Comparison of ENCODE assay signal across 16 cellular contexts in genomic region chr2:39433586-39434195, GRCh38. TPM values are rescaled to one million over a fixed set of nuclear protein-coding genes. Genes with fewer than 3 reads are reported as not detected.
DNase-seq lines count a peak whose midpoint lies in the region; ATAC-seq, FAIRE-seq and TF ChIP-seq lines count a peak whose summit lies in the region.
"Had no signal": no experiment of that assay in that cellular context is flagged by ENCODE, and none has a peak within 500 bp of the region (broad histone marks: within the 10 kb centered on the region; RNA-seq: fewer than 3 reads in every experiment).

No MANE protein-coding gene starts in this region.

- H3K79me2 ChIP-seq in astrocyte (ENCODE audit: insufficient read depth, low read length), result peaks cover 94% of the 10 kb centered on the region

- H3K9me3 Mint-ChIP-seq in astrocyte (ENCODE audit: unreplicated experiment), result no peaks in the 10 kb centered on the region
- H3K9me3 Mint-ChIP-seq in T-helper 2 cell treated with Interferon-gamma antibody and Interleukin-4, amounts not matched to agents 5 μg/mL and 100 μg/mL, for 36 hours, result no peaks in the 10 kb centered on the region
- H3K9me3 Mint-ChIP-seq: stimulated activated naive CD8-positive, alpha-beta T cell treated with anti-CD3 and anti-CD28 coated beads, Interleukin-15, amount 100 ng/mL, for 72 hours had no signal

- no peaks in the 10 kb centered on the region for H3K9me3 ChIP-seq in left ventricle myocardium inferior (replicated peaks)
- no peaks in the 10 kb centered on the region for H3K9me3 ChIP-seq in right atrium auricular region
- H3K9me3 ChIP-seq in astrocyte (ENCODE audit: insufficient read depth, low read depth, low read length), result no peaks in the 10 kb centered on the region
- H3K9me3 ChIP-seq in kidney (ENCODE audit: control insufficient read depth in 1 of 2, low read length in 2 of 2), result no peaks in the 10 kb centered on the region
- H3K9me3 ChIP-seq: MG63, SJSA1 had no signal

- H3K4me2 ChIP-seq in astrocyte (ENCODE audit: low read length), result peak overlapping the region; percentile 4

- no peak overlapping the region for H3K9ac ChIP-seq in astrocyte (ENCODE audit: low read length)
- H3K9ac ChIP-seq in kidney (ENCODE audit: low read length in 2 of 2), result no peak overlapping the region

- ATAC-seq in HG02973 (IDR thresholded peaks at IDR 0.05; ENCODE audit: unreplicated experiment) (no peak), HG02763 (IDR thresholded peaks at IDR 0.05; ENCODE audit: unreplicated experiment) (no peak)
- ATAC-seq: activated CD8-positive, alpha-beta memory T cell treated with anti-CD3 and anti-CD28 coated beads, Interleukin-2, amount 10 ng/mL, durations not matched to agents 7 days and 5 days; stimulated activated naive CD8-positive, alpha-beta T cell treated with anti-CD3 and anti-CD28 coated beads, Interleukin-15, amount 100 ng/mL, for 72 hours had no signal

- H3K27ac Mint-ChIP-seq in astrocyte (ENCODE audit: unreplicated experiment), result no peak overlapping the region
- H3K27ac Mint-ChIP-seq in T-helper 2 cell treated with Interferon-gamma antibody and Interleukin-4, amounts not matched to agents 5 μg/mL and 100 μg/mL, for 36 hours, result no peak overlapping the region
- H3K27ac Mint-ChIP-seq: activated CD8-positive, alpha-beta memory T cell treated with anti-CD3 and anti-CD28 coated beads, Interleukin-2, amount 10 ng/mL, durations not matched to agents 7 days and 5 days; stimulated activated naive CD8-positive, alpha-beta T cell treated with anti-CD3 and anti-CD28 coated beads, Interleukin-15, amount 100 ng/mL, for 72 hours had no signal

- no peaks in the 10 kb centered on the region for H3K36me3 Mint-ChIP-seq in astrocyte (ENCODE audit: low read depth, unreplicated experiment)
- no peaks in the 10 kb centered on the region for H3K36me3 Mint-ChIP-seq in T-helper 2 cell treated with Interferon-gamma antibody and Interleukin-4, amounts not matched to agents 5 μg/mL and 100 μg/mL, for 36 hours (ENCODE audit: low read depth)
- H3K36me3 Mint-ChIP-seq: activated CD8-positive, alpha-beta memory T cell treated with anti-CD3 and anti-CD28 coated beads, Interleukin-2, amount 10 ng/mL, durations not matched to agents 7 days and 5 days had no signal

- peaks cover 68% of the 10 kb centered on the region for H4K20me1 ChIP-seq in astrocyte (ENCODE audit: insufficient read depth, low read length)

- FAIRE-seq in astrocyte (lab: Jason Lieb, UNC), result no peak
- no peak for FAIRE-seq in kidney (lab: Jason Lieb, UNC)
- FAIRE-seq: small intestine had no signal

- H3K4me1 ChIP-seq in left ventricle myocardium inferior, result peaks cover 88% of the 10 kb centered on the region
- H3K4me1 ChIP-seq in right atrium auricular region, result peaks cover 0 to 60% of the 10 kb centered on the region in 2 donors
- H3K4me1 ChIP-seq in astrocyte (ENCODE audit: insufficient read depth, low read length), result peaks cover 24% of the 10 kb centered on the region
- H3K4me1 ChIP-seq in kidney (ENCODE audit: control insufficient read depth in 1 of 2, insufficient read depth in 1 of 2, low read depth in 1 of 2, low read length in 2 of 2), result peaks cover 19 to 28% of the 10 kb centered on the region in 2 donors

- no peak for DNase-seq in left ventricle myocardium inferior
- no peak for DNase-seq in right atrium auricular region (ENCODE audit: low spot score)
- DNase-seq in astrocyte (ENCODE audit: low read depth), result no peak
- DNase-seq in kidney, result no peak
- DNase-seq in T-helper 2 cell treated with Interferon-gamma antibody and Interleukin-4, amounts not matched to agents 5 μg/mL and 100 μg/mL, for 36 hours (ENCODE audit: low spot score), result no peak
- no peak for DNase-seq in COLO668 (lab: John Stamatoyannopoulos, UW; ENCODE audit: unreplicated experiment)
- DNase-seq: activated CD8-positive, alpha-beta memory T cell treated with anti-CD3 and anti-CD28 coated beads, Interleukin-2, amount 10 ng/mL, durations not matched to agents 7 days and 5 days; activated naive CD4-positive, alpha-beta T cell; NCI-H2029 treated with DMSO at 0.1 percent for 48 hours; nucleus accumbens; small intestine; stimulated activated naive CD8-positive, alpha-beta T cell treated with anti-CD3 and anti-CD28 coated beads, Interleukin-15, amount 100 ng/mL, for 72 hours had no signal

- H2AFZ ChIP-seq in astrocyte (ENCODE audit: low read depth, low read length), result no peak overlapping the region

- H3K36me3 ChIP-seq in left ventricle myocardium inferior, result no peaks in the 10 kb centered on the region
- no peaks in the 10 kb centered on the region for H3K36me3 ChIP-seq in right atrium auricular region
- H3K36me3 ChIP-seq in astrocyte (ENCODE audit: insufficient read depth, low read length), result no peaks in the 10 kb centered on the region
- no peaks in the 10 kb centered on the region for H3K36me3 ChIP-seq in kidney (ENCODE audit: control insufficient read depth in 1 of 2, insufficient read depth in 2 of 2, low read length in 2 of 2)

- H3K27ac ChIP-seq in left ventricle myocardium inferior (replicated peaks) (peak overlapping the region; percentile 99), right atrium auricular region (peak overlapping the region in 1 of 2 donors; percentile 98), astrocyte (ENCODE audit: low read depth, low read length) (no peak overlapping the region), kidney (ENCODE audit: low read depth in 2 of 2, low read length in 2 of 2) (no peak overlapping the region)
- H3K27ac ChIP-seq: SJSA1 had no signal

- H3K4me3 ChIP-seq in left ventricle myocardium inferior (peak overlapping the region; percentile 95), right atrium auricular region (no peak overlapping the region), astrocyte (ENCODE audit: insufficient read depth, low read depth, low read length) (no peak overlapping the region), kidney (ENCODE audit: low read length in 2 of 2) (peak overlapping the region; percentile 12 to 32)
- H3K4me3 ChIP-seq: MG63, SJSA1 had no signal

- H3K27me3 Mint-ChIP-seq in astrocyte (ENCODE audit: low read depth, unreplicated experiment), result no peaks in the 10 kb centered on the region
- no peaks in the 10 kb centered on the region for H3K27me3 Mint-ChIP-seq in T-helper 2 cell treated with Interferon-gamma antibody and Interleukin-4, amounts not matched to agents 5 μg/mL and 100 μg/mL, for 36 hours (ENCODE audit: low read depth)
- H3K27me3 Mint-ChIP-seq: activated CD8-positive, alpha-beta memory T cell treated with anti-CD3 and anti-CD28 coated beads, Interleukin-2, amount 10 ng/mL, durations not matched to agents 7 days and 5 days; stimulated activated naive CD8-positive, alpha-beta T cell treated with anti-CD3 and anti-CD28 coated beads, Interleukin-15, amount 100 ng/mL, for 72 hours had no signal

- TF ChIP-seq CTCF in left ventricle myocardium inferior (IDR thresholded peaks at IDR 0.05; ENCODE audit: borderline replicate concordance) (no peak), right atrium auricular region (IDR thresholded peaks at IDR 0.05) (no peak), astrocyte (IDR thresholded peaks at IDR 0.05; ENCODE audit: insufficient read depth, low read depth, low read length) (no peak), kidney (IDR thresholded peaks at IDR 0.05; ENCODE audit: borderline replicate concordance, extremely low read depth, insufficient read depth) (no peak)

- H3K4me3 Mint-ChIP-seq in astrocyte (ENCODE audit: unreplicated experiment), result peak overlapping the region; percentile 95
- H3K4me3 Mint-ChIP-seq in T-helper 2 cell treated with Interferon-gamma antibody and Interleukin-4, amounts not matched to agents 5 μg/mL and 100 μg/mL, for 36 hours, result no peak overlapping the region
- H3K4me3 Mint-ChIP-seq: activated CD8-positive, alpha-beta memory T cell treated with anti-CD3 and anti-CD28 coated beads, Interleukin-2, amount 10 ng/mL, durations not matched to agents 7 days and 5 days; stimulated activated naive CD8-positive, alpha-beta T cell treated with anti-CD3 and anti-CD28 coated beads, Interleukin-15, amount 100 ng/mL, for 72 hours had no signal

- H3K27me3 ChIP-seq in left ventricle myocardium inferior (ENCODE audit: low read depth) (no peaks in the 10 kb centered on the region), right atrium auricular region (no peaks in the 10 kb centered on the region), astrocyte (ENCODE audit: insufficient read depth, low read length) (no peaks in the 10 kb centered on the region)
- H3K27me3 ChIP-seq: MG63, SJSA1 had no signal

- peaks cover 46% of the 10 kb centered on the region for H3K4me1 Mint-ChIP-seq in astrocyte (ENCODE audit: low read depth, unreplicated experiment)
- peaks cover 33% of the 10 kb centered on the region for H3K4me1 Mint-ChIP-seq in T-helper 2 cell treated with Interferon-gamma antibody and Interleukin-4, amounts not matched to agents 5 μg/mL and 100 μg/mL, for 36 hours (ENCODE audit: low read depth)

- intact Hi-C loops in left ventricle myocardium inferior (cut with micrococcal nuclease), result no loop called here
- intact Hi-C loops in kidney (cut with DNase I), result no loop called here

RNA-seq across cellular contexts. Expression of gene MAP4K3, which starts 3.4 kb away (rescaled TPM):
- total RNA-seq in left ventricle myocardium inferior (37.1 TPM), right atrium auricular region (10 to 100 TPM; 26.2 to 28.9 TPM), astrocyte (49.3 and 58.1 TPM in 2 replicates), kidney (39.5 TPM)
- 14.9 TPM for polyA plus RNA-seq in kidney (ENCODE audit: insufficient read depth, low read depth, low replicate concordance)

Comparison
In these comparisons a context has a peak if more than half of its experiments do, and no peak if none do; other contexts are left out.
1. H3K4me3 ChIP-seq: peak in left ventricle myocardium inferior (single experiment) and kidney (2 of 2); none in right atrium auricular region (0 of 2) and astrocyte (single experiment).